11 cellular contexts compared by ENCODE assay signal in genomic region chr1:155032886-155033285, GRCh38. TPM values are rescaled to one million over a fixed set of nuclear protein-coding genes. Genes with fewer than 3 reads are reported as not detected.
"Had no signal": no experiment of that assay in that cellular context is flagged by ENCODE, and none has a peak within 500 bp of the region (broad histone marks: within the 10 kb centered on the region; RNA-seq: fewer than 3 reads in every experiment).

No MANE protein-coding gene starts in this region.

- H3K4me3 Mint-ChIP-seq: GM23338, HFFc6, IgD-negative memory B cell had no signal

- H3K9me3 Mint-ChIP-seq: GM23338, HFFc6, IgD-negative memory B cell had no signal

- H3K9me3 ChIP-seq: HAP-1 had no signal

- H3K27ac Mint-ChIP-seq: GM23338, HFFc6 had no signal

- ATAC-seq: GM23338, HCT116, HepG2 had no signal

- H3K36me3 ChIP-seq: HAP-1 had no signal

- H3K36me3 Mint-ChIP-seq: IgD-negative memory B cell had no signal

- FAIRE-seq: HepG2 had no signal

- H3K27ac ChIP-seq: HL-60 had no signal

- H3K4me1 ChIP-seq: HAP-1 had no signal

- H3K4me3 ChIP-seq: GM23338, HAP-1 had no signal

- DNase-seq: HFFc6, KBM-7 had no signal

RNA-seq across cellular contexts. Expression of gene DCST2, which starts 0.7 kb away (rescaled TPM):
- total RNA-seq: GM23338, H4, HepG2 had no signal
- polyA plus RNA-seq: IgD-negative memory B cell had no signal

RNA-seq across cellular contexts. Expression of gene DCST1, which starts 0.7 kb away (rescaled TPM):
- total RNA-seq: GM23338, H4, H7, HepG2, HFFc6, HT1080 had no signal
- polyA plus RNA-seq: GM23338, IgD-negative memory B cell had no signal
